Comparison of ENCODE assay signal across 8 cellular contexts in the genomic region with DNA sequence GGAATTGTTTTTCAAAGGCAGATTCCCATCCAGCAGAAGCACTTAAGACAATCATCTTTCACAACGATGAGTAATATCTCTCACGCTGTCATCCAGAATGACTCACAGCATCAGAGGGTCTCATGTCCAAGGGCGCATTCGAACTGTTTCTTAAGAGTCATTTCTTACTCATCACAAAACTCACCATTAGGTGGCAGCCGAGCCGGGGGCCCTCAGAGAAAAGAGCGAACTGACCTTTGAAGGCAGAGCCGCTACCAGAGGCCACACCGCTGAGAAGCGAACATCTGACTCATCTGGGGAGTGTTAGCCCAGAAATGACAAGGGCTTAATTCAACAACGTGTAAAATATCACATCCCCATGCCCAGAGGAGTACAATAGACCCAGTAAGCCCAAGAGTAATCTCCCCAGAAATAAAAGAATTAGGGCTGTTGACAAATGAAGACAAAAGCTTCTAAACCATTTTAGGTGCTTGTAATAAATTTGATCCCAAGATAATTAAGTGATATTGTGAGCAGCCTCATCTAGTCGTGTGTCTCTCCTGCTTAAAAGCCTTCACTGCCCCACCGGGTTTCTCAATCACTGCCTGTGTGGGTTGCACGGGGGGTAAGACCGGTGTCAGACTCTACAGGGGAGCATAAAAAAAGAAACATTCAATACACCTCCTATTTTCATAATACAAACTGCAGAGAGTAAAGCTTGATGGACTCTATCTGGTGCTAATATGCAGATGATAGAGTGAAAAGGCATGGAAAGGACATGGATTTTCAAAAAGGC.
A peak's percentile ranks its signal among the peaks of the same experiment; 100 is the strongest.
DNase-seq lines count a peak whose midpoint lies in the region; ATAC-seq and TF ChIP-seq lines count a peak whose summit lies in the region.

No MANE protein-coding gene starts in this region.

- CTCF ChIA-PET in SK-N-SH (lab: Yijun Ruan, JAX): interaction anchor here (0.7 to 3.4 kb wide), 6 partner anchors 9 to 381 kb away, joined by 3 to 21 read pairs (median 4); no protein-coding TSS in a partner anchor

- peak; percentile 49 for TF ChIP-seq RAD21 in SK-N-SH (IDR thresholded peaks at IDR 0.05; ENCODE audit: low read length)

- ATAC-seq in GM19043 (IDR thresholded peaks at IDR 0.05; ENCODE audit: low read depth, unreplicated experiment): peak; percentile 93
- peak; percentile 96 for ATAC-seq in HG03175 (IDR thresholded peaks at IDR 0.05; ENCODE audit: unreplicated experiment)

- no peak overlapping the region for H3K4me3 ChIP-seq in SK-N-SH (ENCODE audit: low read depth in 2 of 2, low read length in 1 of 2)
- H3K4me3 ChIP-seq in right atrium auricular region: no peak overlapping the region
- no peak overlapping the region for H3K4me3 ChIP-seq in skeletal muscle cell (ENCODE audit: low read depth, low read length)

- no peaks in the 10 kb centered on the region for H3K27me3 ChIP-seq in SK-N-SH (ENCODE audit: insufficient read depth)
- no peaks in the 10 kb centered on the region for H3K27me3 ChIP-seq in right atrium auricular region

- POLR2A ChIA-PET in SK-N-SH (lab: Yijun Ruan, JAX): no interaction called here

- no peak overlapping the region for H2AFZ ChIP-seq in SK-N-SH (ENCODE audit: low read depth)

- TF ChIP-seq CTCF in SK-N-SH (IDR thresholded peaks at IDR 0.05): peak; percentile 72
- peak; percentile 28 to 64 for TF ChIP-seq CTCF in right atrium auricular region (IDR thresholded peaks at IDR 0.05)

- no peaks in the 10 kb centered on the region for H4K20me1 ChIP-seq in SK-N-SH (ENCODE audit: insufficient read depth)

- H3K4me1 ChIP-seq in SK-N-SH (ENCODE audit: control insufficient read depth in 1 of 2, insufficient read depth in 2 of 2, low read depth in 1 of 2, low read length in 1 of 2) (peaks cover 0 to 13% of the 10 kb centered on the region in 2 experiments; a peak in 2 of 4 replicates), right atrium auricular region (peaks cover 0 to 30% of the 10 kb centered on the region in 2 donors)

- H3K27ac ChIP-seq in SK-N-SH (ENCODE audit: low read depth in 2 of 2, low read length in 1 of 2): peak overlapping the region in 1 of 2 experiments; percentile 87; a peak in 2 of 4 replicates
- peak overlapping the region; percentile 68 to 89 for H3K27ac ChIP-seq in right atrium auricular region

- H3K4me2 ChIP-seq in SK-N-SH: peak overlapping the region; percentile 22; the same call in 1 of the 2 replicates

- H3F3A ChIP-seq in SK-N-SH (replicated peaks; ENCODE audit: insufficient read depth): peaks cover 11% of the 10 kb centered on the region

- no peaks in the 10 kb centered on the region for H3K9me3 ChIP-seq in SK-N-SH
- H3K9me3 ChIP-seq in right atrium auricular region: no peaks in the 10 kb centered on the region

- no peaks in the 10 kb centered on the region for H3K79me2 ChIP-seq in SK-N-SH (ENCODE audit: insufficient read depth)

- H3K36me3 ChIP-seq in SK-N-SH (replicated peaks in 1 of 2; ENCODE audit: control insufficient read depth in 1 of 2, insufficient read depth in 2 of 2, low read length in 1 of 2) (no peaks in the 10 kb centered on the region), right atrium auricular region (no peaks in the 10 kb centered on the region)

- H3K9ac ChIP-seq in SK-N-SH: peak overlapping the region; percentile 21; the same call in 1 of the 2 replicates

- peak in 1 of 2 experiments; percentile 85; a peak in 2 of 4 replicates for TF ChIP-seq EP300 in SK-N-SH (IDR thresholded peaks at IDR 0.05; ENCODE audit: borderline replicate concordance in 1 of 2, low read depth in 1 of 2, low read length in 1 of 2)

- peak; percentile 87 for DNase-seq in AG08395 (ENCODE audit: low spot score)
- peak; percentile 35 for DNase-seq in SK-N-SH
- peak; percentile 100 for DNase-seq in amniotic epithelial cell (ENCODE audit: low read depth)
- DNase-seq in right atrium auricular region (ENCODE audit: low spot score): peak; percentile 97
- peak; percentile 99 for DNase-seq in skeletal muscle cell (ENCODE audit: low read depth)
- DNase-seq in SKM-1 treated with dmso at 0.1 percent for 144 hours (lab: John Stamatoyannopoulos, UW; ENCODE audit: unreplicated experiment): no peak

- 15% methylated on average over 15 of the region's 15 CpGs for WGBS in SK-N-SH (ENCODE audit: low lambda C conversion rate)

- no peaks in the 10 kb centered on the region for H3K9me2 ChIP-seq in SK-N-SH

TF ChIP-seq in SK-N-SH, 30 proteins besides CTCF, POLR2A, EP300 and RAD21 (continues in another document):
- TF ChIP-seq FOXM1 (IDR thresholded peaks at IDR 0.05; ENCODE audit: low read depth) (0 out of 2 replicates have a peak, but pooled peaks have one; percentile 47), FOXJ3 (CRISPR knock-in tag; IDR thresholded peaks at IDR 0.05) (no peak), ZBTB33 (IDR thresholded peaks at IDR 0.05; ENCODE audit: borderline replicate concordance, low read depth) (peak; percentile 73; the same call in 1 of the 2 replicates), RFX5 (IDR thresholded peaks at IDR 0.05; ENCODE audit: low read length) (no peak), JUND (IDR thresholded peaks at IDR 0.05) (peak; percentile 98), TCF12 (IDR thresholded peaks at IDR 0.05) (peak; percentile 89), TEAD4 (IDR thresholded peaks at IDR 0.05; ENCODE audit: borderline replicate concordance, insufficient read depth) (peak; percentile 33; the same call in 1 of the 2 replicates), FOSL2 (IDR thresholded peaks at IDR 0.05; ENCODE audit: borderline replicate concordance, low read depth) (peak; percentile 100), REST (IDR thresholded peaks at IDR 0.05; ENCODE audit: low read depth, low read length) (peak; percentile 37; the same call in 1 of the 2 replicates), SMC3 (IDR thresholded peaks at IDR 0.05; ENCODE audit: low read depth, low read length) (peak; percentile 43), RXRA (IDR thresholded peaks at IDR 0.05; ENCODE audit: borderline replicate concordance, low read depth) (peak; percentile 84), MXI1 (IDR thresholded peaks at IDR 0.05; ENCODE audit: low read depth, low read length) (no peak), SIN3A (IDR thresholded peaks at IDR 0.05; ENCODE audit: borderline replicate concordance, low read depth, low read length) (peak; percentile 89; the same call in 1 of the 2 replicates), NFIC (IDR thresholded peaks at IDR 0.05; ENCODE audit: borderline replicate concordance) (peak; percentile 75), YY1 (IDR thresholded peaks at IDR 0.05; ENCODE audit: low read depth) (no peak), POLR2AphosphoS5 (IDR thresholded peaks at IDR 0.05; ENCODE audit: low read depth, low read length) (peak; percentile 78; the same call in 1 of the 2 replicates)
- TF ChIP-seq, protein P1, sequence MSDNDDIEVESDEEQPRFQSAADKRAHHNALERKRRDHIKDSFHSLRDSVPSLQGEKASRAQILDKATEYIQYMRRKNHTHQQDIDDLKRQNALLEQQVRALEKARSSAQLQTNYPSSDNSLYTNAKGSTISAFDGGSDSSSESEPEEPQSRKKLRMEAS (IDR thresholded peaks at IDR 0.05; ENCODE audit: low read depth): peak; percentile 66
- TF ChIP-seq, protein P2, sequence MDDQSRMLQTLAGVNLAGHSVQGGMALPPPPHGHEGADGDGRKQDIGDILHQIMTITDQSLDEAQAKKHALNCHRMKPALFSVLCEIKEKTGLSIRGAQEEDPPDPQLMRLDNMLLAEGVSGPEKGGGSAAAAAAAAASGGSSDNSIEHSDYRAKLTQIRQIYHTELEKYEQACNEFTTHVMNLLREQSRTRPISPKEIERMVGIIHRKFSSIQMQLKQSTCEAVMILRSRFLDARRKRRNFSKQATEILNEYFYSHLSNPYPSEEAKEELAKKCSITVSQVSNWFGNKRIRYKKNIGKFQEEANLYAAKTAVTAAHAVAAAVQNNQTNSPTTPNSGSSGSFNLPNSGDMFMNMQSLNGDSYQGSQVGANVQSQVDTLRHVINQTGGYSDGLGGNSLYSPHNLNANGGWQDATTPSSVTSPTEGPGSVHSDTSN (IDR thresholded peaks at IDR 0.05): peak; percentile 97
